1 cellular context compared by ENCODE assay signal in genomic region chr1:91871994-91872393, GRCh38.
TF ChIP-seq lines count a peak whose summit lies in the region.

No MANE protein-coding gene starts in this region.

TF ChIP-seq in HCT116, 20 proteins besides CTCF, POLR2A, EP300 and RAD21 (continued from another document):
- no peak for TF ChIP-seq EZH2phosphoT487 (IDR thresholded peaks at IDR 0.05; ENCODE audit: borderline replicate concordance)
- no peak for TF ChIP-seq YY1 (IDR thresholded peaks at IDR 0.05; ENCODE audit: extremely low read depth, insufficient replicate concordance, low read depth, low read length)
- no peak for TF ChIP-seq ZFX (IDR thresholded peaks at IDR 0.05)
- no peak for TF ChIP-seq SP1 (IDR thresholded peaks at IDR 0.05; ENCODE audit: low read depth)
- TF ChIP-seq ZNF274 (IDR thresholded peaks at IDR 0.05; ENCODE audit: low read depth, low read length), result no peak
- no peak for TF ChIP-seq EGR1 (IDR thresholded peaks at IDR 0.05; ENCODE audit: low read depth)
- TF ChIP-seq, protein P1, sequence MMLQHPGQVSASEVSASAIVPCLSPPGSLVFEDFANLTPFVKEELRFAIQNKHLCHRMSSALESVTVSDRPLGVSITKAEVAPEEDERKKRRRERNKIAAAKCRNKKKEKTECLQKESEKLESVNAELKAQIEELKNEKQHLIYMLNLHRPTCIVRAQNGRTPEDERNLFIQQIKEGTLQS (IDR thresholded peaks at IDR 0.05), result no peak
- TF ChIP-seq EZH2 (IDR thresholded peaks at IDR 0.05), result no peak
- no peak for TF ChIP-seq SRF (IDR thresholded peaks at IDR 0.05; ENCODE audit: low read depth)
- TF ChIP-seq TCF7L2 (IDR thresholded peaks at IDR 0.05; ENCODE audit: borderline replicate concordance, extremely low read depth, insufficient read depth, insufficient read length), result no peak
- TF ChIP-seq FOSL1 (IDR thresholded peaks at IDR 0.05; ENCODE audit: low read depth), result no peak
- no peak for TF ChIP-seq CBX3 (IDR thresholded peaks at IDR 0.05; ENCODE audit: low read depth)
- no peak for TF ChIP-seq JUND (IDR thresholded peaks at IDR 0.05)
- TF ChIP-seq ELF1 (IDR thresholded peaks at IDR 0.05; ENCODE audit: borderline replicate concordance, low read depth), result no peak
